In genomic region chr14:103144085-103144484, GRCh38 we compare ENCODE assay signal across 17 cellular contexts. TPM values are rescaled to one million over a fixed set of nuclear protein-coding genes. Genes with fewer than 3 reads are reported as not detected.
A peak's percentile ranks its signal among the peaks of the same experiment; 100 is the strongest.
DNase-seq lines count a peak whose midpoint lies in the region; ATAC-seq and TF ChIP-seq lines count a peak whose summit lies in the region.
"Had no signal": no experiment of that assay in that cellular context is flagged by ENCODE, and none has a peak within 500 bp of the region (broad histone marks: within the 10 kb centered on the region; RNA-seq: fewer than 3 reads in every experiment).

No MANE protein-coding gene starts in this region.

- no peak for ATAC-seq in HG02852 (IDR thresholded peaks at IDR 0.05; ENCODE audit: unreplicated experiment)
- ATAC-seq: activated CD4-positive, alpha-beta T cell treated with anti-CD3 and anti-CD28 coated beads for 36 hours; foreskin keratinocyte; right lobe of liver; stimulated activated naive B cell treated with anti-CD40 and anti-IgM and Interleukin-4, amounts not matched to agents 10 μg/mL and 1 μg/mL and 100 μg/mL, for 72 hours; T-cell had no signal

- H3K4me2 ChIP-seq in parathyroid adenoma (ENCODE audit: low read length) = no peak overlapping the region

- H3K27ac ChIP-seq in parathyroid adenoma = no peak overlapping the region
- H3K27ac ChIP-seq: coronary artery, foreskin keratinocyte, right lobe of liver had no signal

- H3K9me3 ChIP-seq in parathyroid adenoma (ENCODE audit: control insufficient read depth, low read length) = no peaks in the 10 kb centered on the region
- H3K9me3 ChIP-seq: right lobe of liver had no signal

- H3K79me2 ChIP-seq in parathyroid adenoma = no peaks in the 10 kb centered on the region

- H3K36me3 ChIP-seq in parathyroid adenoma (ENCODE audit: control insufficient read depth, insufficient read depth, low read length) = no peaks in the 10 kb centered on the region
- H3K36me3 ChIP-seq: right lobe of liver had no signal

- peak; percentile 66 for DNase-seq in GM04503 (ENCODE audit: low read depth)
- peak; percentile 69 for DNase-seq in NCI-H226
- DNase-seq in cardiac fibroblast (ENCODE audit: low read depth in 2 of 2) = peak; percentile 61 to 80
- DNase-seq in ureter (ENCODE audit: low spot score) = no peak
- no peak for DNase-seq in D341Med (ENCODE audit: low spot score)
- DNase-seq: activated CD4-positive, alpha-beta T cell treated with anti-CD3 and anti-CD28 coated beads for 36 hours; activated T-cell treated with anti-CD3 and anti-CD28 coated beads, Interleukin-2, amount 50 U/mL, for 1 hour; amygdala; H9; MV-4-11; right lobe of liver; stimulated activated naive B cell treated with anti-CD40 and anti-IgM and Interleukin-4, amounts not matched to agents 10 μg/mL and 1 μg/mL and 100 μg/mL, for 72 hours; T-cell had no signal

- H2AFZ ChIP-seq in parathyroid adenoma = peak overlapping the region; percentile 62

- H3K4me3 ChIP-seq in cardiac fibroblast (replicated peaks in 1 of 2; ENCODE audit: low read depth in 2 of 2, low read length in 2 of 2) (no peak overlapping the region), parathyroid adenoma (ENCODE audit: low read depth, low read length) (no peak overlapping the region)
- H3K4me3 ChIP-seq: coronary artery, right lobe of liver had no signal

- H3K27me3 ChIP-seq in parathyroid adenoma (ENCODE audit: control insufficient read depth, insufficient read depth, low read length) = no peaks in the 10 kb centered on the region
- H3K27me3 ChIP-seq: right lobe of liver had no signal

- H3K9ac ChIP-seq in parathyroid adenoma = no peak overlapping the region

- TF ChIP-seq CTCF in cardiac fibroblast (IDR thresholded peaks at IDR 0.05; ENCODE audit: low read depth, low read length) = no peak
- no peak for TF ChIP-seq CTCF in parathyroid adenoma (IDR thresholded peaks at IDR 0.05)

- peaks cover 32% of the 10 kb centered on the region for H3K4me1 ChIP-seq in parathyroid adenoma
- H3K4me1 ChIP-seq: foreskin keratinocyte, right lobe of liver had no signal

RNA-seq across cellular contexts. Expression of gene TNFAIP2, which starts 20.8 kb away (rescaled TPM):
- total RNA-seq in ureter = 720 TPM

RNA-seq across cellular contexts. Expression of gene EXOC3L4, which starts 49.6 kb away (rescaled TPM):
- 2.5 TPM for total RNA-seq in ureter
- total RNA-seq: activated CD4-positive, alpha-beta T cell treated with anti-CD3 and anti-CD28 coated beads for 36 hours; foreskin keratinocyte had no signal

Comparison
In these comparisons a context has a peak if more than half of its experiments do, and no peak if none do; other contexts are left out.
1. DNase-seq: peak in GM04503 (single experiment), NCI-H226 (single experiment) and cardiac fibroblast (2 of 2); none in ureter (single experiment) and D341Med (single experiment).